ENCODE assay signal across 8 cellular contexts in the genomic region with DNA sequence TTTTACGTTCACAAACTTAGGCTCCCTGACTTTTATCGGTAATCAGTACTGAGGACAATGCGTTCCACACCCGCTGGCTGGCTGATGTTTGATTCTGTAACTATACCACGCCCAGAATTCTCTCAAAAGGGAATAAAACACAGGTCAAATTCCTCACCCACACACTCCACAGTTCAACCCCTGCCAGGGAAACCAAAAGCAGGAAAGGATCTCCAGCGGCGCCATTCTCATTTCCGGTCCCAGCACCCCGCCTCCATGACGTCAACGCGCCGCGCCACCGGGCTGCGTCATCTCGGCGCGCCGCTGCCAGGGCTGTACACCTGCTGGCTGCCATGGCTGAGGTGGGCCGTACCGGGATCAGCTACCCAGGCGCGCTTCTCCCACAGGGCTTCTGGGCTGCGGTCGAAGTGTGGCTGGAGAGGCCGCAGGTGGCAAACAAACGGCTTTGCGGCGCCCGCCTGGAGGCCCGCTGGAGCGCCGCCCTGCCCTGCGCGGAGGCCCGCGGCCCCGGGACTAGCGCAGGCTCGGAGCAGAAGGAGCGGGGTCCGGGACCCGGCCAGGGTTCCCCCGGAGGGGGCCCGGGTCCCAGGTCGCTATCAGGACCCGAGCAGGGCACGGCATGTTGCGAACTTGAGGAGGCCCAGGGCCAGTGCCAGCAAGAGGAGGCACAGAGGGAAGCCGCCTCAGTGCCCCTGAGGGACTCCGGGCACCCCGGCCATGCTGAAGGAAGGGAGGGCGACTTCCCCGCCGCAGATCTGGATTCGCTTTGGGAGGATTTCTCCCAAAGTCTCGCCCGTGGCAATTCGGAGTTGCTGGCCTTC. TPM values are rescaled to one million over a fixed set of nuclear protein-coding genes. Genes with fewer than 3 reads are reported as not detected.
DNase-seq lines count a peak whose midpoint lies in the region; ATAC-seq and TF ChIP-seq lines count a peak whose summit lies in the region.

TSS of gene ACOX3 (minus strand) at position 233 of the 821 bp plus-strand sequence. CDS start 24,202 bp downstream, outside the sequence.
A gene with protein sequence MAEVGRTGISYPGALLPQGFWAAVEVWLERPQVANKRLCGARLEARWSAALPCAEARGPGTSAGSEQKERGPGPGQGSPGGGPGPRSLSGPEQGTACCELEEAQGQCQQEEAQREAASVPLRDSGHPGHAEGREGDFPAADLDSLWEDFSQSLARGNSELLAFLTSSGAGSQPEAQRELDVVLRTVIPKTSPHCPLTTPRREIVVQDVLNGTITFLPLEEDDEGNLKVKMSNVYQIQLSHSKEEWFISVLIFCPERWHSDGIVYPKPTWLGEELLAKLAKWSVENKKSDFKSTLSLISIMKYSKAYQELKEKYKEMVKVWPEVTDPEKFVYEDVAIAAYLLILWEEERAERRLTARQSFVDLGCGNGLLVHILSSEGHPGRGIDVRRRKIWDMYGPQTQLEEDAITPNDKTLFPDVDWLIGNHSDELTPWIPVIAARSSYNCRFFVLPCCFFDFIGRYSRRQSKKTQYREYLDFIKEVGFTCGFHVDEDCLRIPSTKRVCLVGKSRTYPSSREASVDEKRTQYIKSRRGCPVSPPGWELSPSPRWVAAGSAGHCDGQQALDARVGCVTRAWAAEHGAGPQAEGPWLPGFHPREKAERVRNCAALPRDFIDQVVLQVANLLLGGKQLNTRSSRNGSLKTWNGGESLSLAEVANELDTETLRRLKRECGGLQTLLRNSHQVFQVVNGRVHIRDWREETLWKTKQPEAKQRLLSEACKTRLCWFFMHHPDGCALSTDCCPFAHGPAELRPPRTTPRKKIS (plus strand): TSS at position 287 of the 821 bp plus-strand sequence. CDS start 46 bp downstream, at position 333.

- H3K27me3 Mint-ChIP-seq in nephron (ENCODE audit: low read depth), result no peaks in the 10 kb centered on the region

- peaks cover 77% of the 10 kb centered on the region for H3K4me1 Mint-ChIP-seq in nephron

- TF ChIP-seq CTCF in Loucy (conservative IDR thresholded peaks at IDR 0.05; ENCODE audit: low read length) (no peak), fibroblast of pulmonary artery (IDR thresholded peaks at IDR 0.05; ENCODE audit: low read length, missing control alignments) (no peak), nephron (IDR thresholded peaks at IDR 0.05; ENCODE audit: unreplicated experiment in 3 of 3) (no peak)

- peak within 1 kb of the TSS; percentile 93 for H2AFZ ChIP-seq in Loucy (ENCODE audit: low read length)

- H3K79me2 ChIP-seq in Loucy (ENCODE audit: insufficient read depth, low read length), result peaks cover 61% of the 10 kb centered on the region

- peak within 1 kb of the TSS; percentile 92 for H3K4me3 ChIP-seq in Loucy (ENCODE audit: low read length, poor library complexity, severe bottlenecking)
- H3K4me3 ChIP-seq in fibroblast of pulmonary artery (replicated peaks; ENCODE audit: low read depth, low read length), result peak within 1 kb of the TSS; percentile 96

- peak; percentile 88 for DNase-seq in ELR (ENCODE audit: low read depth)
- peak; percentile 87 for DNase-seq in H4 (ENCODE audit: low spot score)
- DNase-seq in SHP77 (lab: John Stamatoyannopoulos, UW), result peak; percentile 18 to 57
- DNase-seq in activated effector memory CD4-positive, alpha-beta T cell treated with anti-CD3 and anti-CD28 coated beads, Interleukin-2, amount 50 U/mL, for 16 hours, result peak; percentile 99
- DNase-seq in fibroblast of pulmonary artery (ENCODE audit: low read depth), result peak; percentile 94
- peak; percentile 96 for DNase-seq in stimulated activated naive CD8-positive, alpha-beta T cell treated with anti-CD3 and anti-CD28 coated beads, Interleukin-15, Interleukin-2, amounts not matched to agents 100 U/mL and 50 U/mL, for 24 hours

- H3F3A ChIP-seq in Loucy (ENCODE audit: low read depth), result no peaks in the 10 kb centered on the region

- no peaks in the 10 kb centered on the region for H3K36me3 Mint-ChIP-seq in nephron (ENCODE audit: low read depth)

- peaks cover 27% of the 10 kb centered on the region for H3K4me1 ChIP-seq in Loucy (ENCODE audit: insufficient read depth, low read length, poor library complexity, severe bottlenecking)

- peak within 1 kb of the TSS; percentile 88 for H3K9ac ChIP-seq in Loucy (ENCODE audit: low read depth, low read length, poor library complexity, severe bottlenecking)

- no peaks in the 10 kb centered on the region for H3K36me3 ChIP-seq in Loucy (ENCODE audit: insufficient read depth, low read length)

- peak within 1 kb of the TSS; percentile 91 to 100 (median 99) for H3K4me3 Mint-ChIP-seq in nephron

- H3K27me3 ChIP-seq in Loucy (ENCODE audit: insufficient read depth, low read length, poor library complexity, severe bottlenecking), result no peaks in the 10 kb centered on the region

- H4K20me1 ChIP-seq in Loucy (ENCODE audit: insufficient read depth, low read length, poor library complexity, severe bottlenecking), result peaks cover 4% of the 10 kb centered on the region

- peaks cover 4% of the 10 kb centered on the region for H3K9me3 Mint-ChIP-seq in nephron

- ATAC-seq in stimulated activated naive CD8-positive, alpha-beta T cell treated with anti-CD3 and anti-CD28 coated beads, Interleukin-15, Interleukin-2, amounts not matched to agents 100 U/mL and 50 U/mL, for 24 hours, result peak; percentile 94

- H3K9me2 ChIP-seq in Loucy (replicated peaks; ENCODE audit: low read depth, low read length), result no peaks in the 10 kb centered on the region

- H3K27ac Mint-ChIP-seq in nephron, result peak within 1 kb of the TSS; percentile 94 to 98 (median 98)

- peak within 1 kb of the TSS; percentile 97 for H3K4me2 ChIP-seq in Loucy (ENCODE audit: low read depth, low read length, poor library complexity, severe bottlenecking)

- no peaks in the 10 kb centered on the region for H3K9me3 ChIP-seq in Loucy (ENCODE audit: insufficient read depth, low read depth, low read length)

RNA-seq across cellular contexts. Expression of gene ACOX3, which starts in this region (rescaled TPM):
- total RNA-seq in H4 (2014; rRNA removed; shearing (Covaris generic)), result 19.3 and 23.4 TPM in 2 replicates

RNA-seq across cellular contexts. Expression of the second gene that starts in this region (rescaled TPM):
- total RNA-seq in H4 (2014; rRNA removed; shearing (Covaris generic)), result 9.4 and 9.6 TPM in 2 replicates

Comparison
In these comparisons a context has a peak if more than half of its experiments do, and no peak if none do; other contexts are left out.
1. Peak in every context shown above with its lines: DNase-seq, ATAC-seq and H3K4me3 ChIP-seq.
2. DNase-seq: peak in every context shown above with its lines; median percentile 99 in activated effector memory CD4-positive, alpha-beta T cell treated with anti-CD3 and anti-CD28 coated beads, Interleukin-2, amount 50 U/mL, for 16 hours; 96 in stimulated activated naive CD8-positive, alpha-beta T cell treated with anti-CD3 and anti-CD28 coated beads, Interleukin-15, Interleukin-2, amounts not matched to agents 100 U/mL and 50 U/mL, for 24 hours; 94 in fibroblast of pulmonary artery; 88 in ELR; 87 in H4; 38 in SHP77.